21 cellular contexts compared by ENCODE assay signal in the genomic region with DNA sequence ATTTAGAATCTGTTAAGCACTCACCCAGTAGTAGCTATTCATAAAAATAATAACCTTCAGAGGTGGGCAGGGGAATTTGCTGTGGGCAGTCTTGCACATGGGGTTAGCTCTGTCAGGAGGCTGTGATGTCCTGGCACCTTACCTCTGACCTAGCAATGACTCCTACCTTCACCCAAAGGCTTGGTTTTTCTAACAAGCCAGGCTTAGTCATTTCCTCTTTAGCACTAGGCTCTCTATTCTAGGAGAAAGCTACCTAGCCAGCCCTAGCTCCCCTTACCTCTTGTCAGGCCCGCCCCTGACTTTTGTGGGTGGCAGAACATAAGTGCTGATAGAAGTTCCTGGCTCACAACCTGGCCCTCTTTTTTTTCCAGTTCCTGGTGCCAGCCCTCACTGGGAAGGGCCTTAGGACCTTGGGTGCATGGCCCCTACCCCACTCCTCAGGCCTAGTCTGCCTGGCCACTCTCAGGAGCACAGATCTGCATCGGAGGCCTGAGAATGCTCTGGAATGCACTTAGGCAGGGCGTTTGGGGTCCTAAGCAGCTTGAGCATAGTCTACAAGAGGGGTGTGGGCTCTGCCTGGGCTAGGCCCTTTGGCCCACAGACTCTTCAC. TPM values are rescaled to one million over a fixed set of nuclear protein-coding genes. Genes with fewer than 3 reads are reported as not detected.
DNase-seq lines count a peak whose midpoint lies in the region; ATAC-seq lines count a peak whose summit lies in the region.
"Had no signal": no experiment of that assay in that cellular context is flagged by ENCODE, and none has a peak within 500 bp of the region (broad histone marks: within the 10 kb centered on the region; RNA-seq: fewer than 3 reads in every experiment).

No MANE protein-coding gene starts in this region.

- H3K36me3 Mint-ChIP-seq in activated T-cell treated with anti-CD3 and anti-CD28 coated beads, Interleukin-2, amount 50 U/mL, for 72 hours (ENCODE audit: insufficient read depth in 2 of 2), result no peaks in the 10 kb centered on the region
- no peaks in the 10 kb centered on the region for H3K36me3 Mint-ChIP-seq in activated T-cell treated with anti-CD3 and anti-CD28 coated beads, Interleukin-2, amount 50 U/mL, for 24 hours (ENCODE audit: low read depth)
- no peaks in the 10 kb centered on the region for H3K36me3 Mint-ChIP-seq in stimulated activated effector memory CD8-positive, alpha-beta T cell treated with anti-CD3 and anti-CD28 coated beads, Interleukin-12 subunit alpha, Interleukin-12 subunit beta, amount 100 ng/mL, for 72 hours
- H3K36me3 Mint-ChIP-seq: T-cell had no signal

- ATAC-seq in activated T-cell treated with anti-CD3 and anti-CD28 coated beads, Interleukin-2, amount 50 U/mL, for 72 hours (replicated peaks in 1 of 2), result peak; percentile 97
- ATAC-seq in stimulated activated effector memory CD8-positive, alpha-beta T cell treated with anti-CD3 and anti-CD28 coated beads, Interleukin-12 subunit alpha, Interleukin-12 subunit beta, amount 100 ng/mL, for 72 hours, result peak; percentile 91
- ATAC-seq in left ventricle myocardium superior (no peak), HG03175 (IDR thresholded peaks at IDR 0.05; ENCODE audit: unreplicated experiment) (no peak)
- ATAC-seq: gastroesophageal sphincter, left colon, T-cell had no signal

- intact Hi-C loops in left ventricle myocardium superior (cut with micrococcal nuclease), result no loop called here

- DNase-seq in activated T-cell treated with anti-CD3 and anti-CD28 coated beads, Interleukin-2, amount 50 U/mL, for 72 hours, result peak in 1 of 2 donors; percentile 35
- no peak for DNase-seq in activated T-cell treated with anti-CD3 and anti-CD28 coated beads, Interleukin-2, amount 50 U/mL, for 24 hours
- DNase-seq in NCI-H226 (peak; percentile 37), ecto neural progenitor cell (ENCODE audit: low spot score) (peak; percentile 19), left ventricle myocardium superior (no peak), substantia nigra (lab: John Stamatoyannopoulos, UW) (no peak)
- DNase-seq in stimulated activated effector memory CD8-positive, alpha-beta T cell treated with anti-CD3 and anti-CD28 coated beads, Interleukin-12 subunit alpha, Interleukin-12 subunit beta, amount 100 ng/mL, for 72 hours (ENCODE audit: low spot score in 2 of 2), result peak in 1 of 2 donors; percentile 43
- DNase-seq: adrenal gland; CD4-positive, alpha-beta T cell; left colon; NCI-H1694; NCI-H446 treated with DMSO at 0.1 percent for 48 hours; Right ventricle myocardium superior; T-cell had no signal

- H3K27ac ChIP-seq in substantia nigra (ENCODE audit: low read depth, low read length, poor library complexity, severe bottlenecking), result no peak overlapping the region
- H3K27ac ChIP-seq: adrenal gland, gastroesophageal sphincter, HL-60 had no signal

- no peaks in the 10 kb centered on the region for H3K4me1 Mint-ChIP-seq in activated T-cell treated with anti-CD3 and anti-CD28 coated beads, Interleukin-2, amount 50 U/mL, for 72 hours (ENCODE audit: low read depth)
- no peaks in the 10 kb centered on the region for H3K4me1 Mint-ChIP-seq in activated T-cell treated with anti-CD3 and anti-CD28 coated beads, Interleukin-2, amount 50 U/mL, for 24 hours (ENCODE audit: low read depth)
- no peaks in the 10 kb centered on the region for H3K4me1 Mint-ChIP-seq in stimulated activated effector memory CD8-positive, alpha-beta T cell treated with anti-CD3 and anti-CD28 coated beads, Interleukin-12 subunit alpha, Interleukin-12 subunit beta, amount 100 ng/mL, for 72 hours
- H3K4me1 Mint-ChIP-seq: T-cell had no signal

- H3K4me3 Mint-ChIP-seq in activated T-cell treated with anti-CD3 and anti-CD28 coated beads, Interleukin-2, amount 50 U/mL, for 72 hours, result no peak overlapping the region
- H3K4me3 Mint-ChIP-seq in activated T-cell treated with anti-CD3 and anti-CD28 coated beads, Interleukin-2, amount 50 U/mL, for 24 hours, result no peak overlapping the region
- H3K4me3 Mint-ChIP-seq in stimulated activated effector memory CD8-positive, alpha-beta T cell treated with anti-CD3 and anti-CD28 coated beads, Interleukin-12 subunit alpha, Interleukin-12 subunit beta, amount 100 ng/mL, for 72 hours, result no peak overlapping the region
- H3K4me3 Mint-ChIP-seq: activated T-helper 1 cell treated with anti-CD3 and anti-CD28 coated beads, Interleukin-12 subunit alpha, Interleukin-12 subunit beta, Interleukin-2, Interleukin-4 antibody, amounts not matched to agents 30 ng/mL and 10 ng/mL and 1 ng/mL, durations not matched to agents 14 hours and 24 hours and 36 hours; CD4-positive, alpha-beta T cell; dendritic cell treated with granulocyte-macrophage colony-stimulating factor and Interleukin-4, amounts not matched to agents 40 ng/mL and 50 ng/mL, for 4 days; neural crest cell; T-cell had no signal

- peaks cover 37% of the 10 kb centered on the region for H3K27me3 Mint-ChIP-seq in activated T-cell treated with anti-CD3 and anti-CD28 coated beads, Interleukin-2, amount 50 U/mL, for 72 hours (ENCODE audit: low read depth)
- H3K27me3 Mint-ChIP-seq in activated T-cell treated with anti-CD3 and anti-CD28 coated beads, Interleukin-2, amount 50 U/mL, for 24 hours, result peaks cover 24% of the 10 kb centered on the region

- no peak overlapping the region for H3K27ac Mint-ChIP-seq in activated T-cell treated with anti-CD3 and anti-CD28 coated beads, Interleukin-2, amount 50 U/mL, for 72 hours
- no peak overlapping the region for H3K27ac Mint-ChIP-seq in activated T-cell treated with anti-CD3 and anti-CD28 coated beads, Interleukin-2, amount 50 U/mL, for 24 hours
- H3K27ac Mint-ChIP-seq in stimulated activated effector memory CD8-positive, alpha-beta T cell treated with anti-CD3 and anti-CD28 coated beads, Interleukin-12 subunit alpha, Interleukin-12 subunit beta, amount 100 ng/mL, for 72 hours, result no peak overlapping the region
- H3K27ac Mint-ChIP-seq: activated T-helper 1 cell treated with anti-CD3 and anti-CD28 coated beads, Interleukin-12 subunit alpha, Interleukin-12 subunit beta, Interleukin-2, Interleukin-4 antibody, amounts not matched to agents 30 ng/mL and 10 ng/mL and 1 ng/mL, durations not matched to agents 14 hours and 24 hours and 36 hours; CD4-positive, alpha-beta T cell; dendritic cell treated with granulocyte-macrophage colony-stimulating factor and Interleukin-4, amounts not matched to agents 40 ng/mL and 50 ng/mL, for 4 days; T-cell had no signal

- H3K9me3 Mint-ChIP-seq in activated T-cell treated with anti-CD3 and anti-CD28 coated beads, Interleukin-2, amount 50 U/mL, for 72 hours, result no peaks in the 10 kb centered on the region
- H3K9me3 Mint-ChIP-seq in activated T-cell treated with anti-CD3 and anti-CD28 coated beads, Interleukin-2, amount 50 U/mL, for 24 hours, result no peaks in the 10 kb centered on the region
- H3K9me3 Mint-ChIP-seq in stimulated activated effector memory CD8-positive, alpha-beta T cell treated with anti-CD3 and anti-CD28 coated beads, Interleukin-12 subunit alpha, Interleukin-12 subunit beta, amount 100 ng/mL, for 72 hours, result no peaks in the 10 kb centered on the region
- H3K9me3 Mint-ChIP-seq: activated T-helper 1 cell treated with anti-CD3 and anti-CD28 coated beads, Interleukin-12 subunit alpha, Interleukin-12 subunit beta, Interleukin-2, Interleukin-4 antibody, amounts not matched to agents 30 ng/mL and 10 ng/mL and 1 ng/mL, durations not matched to agents 14 hours and 24 hours and 36 hours; CD4-positive, alpha-beta T cell; dendritic cell treated with granulocyte-macrophage colony-stimulating factor and Interleukin-4, amounts not matched to agents 40 ng/mL and 50 ng/mL, for 4 days; neural crest cell; T-cell had no signal

RNA-seq across cellular contexts. Expression of gene CPLX4, which starts 17.7 kb away (rescaled TPM):
- not detected for total RNA-seq in activated T-cell treated with anti-CD3 and anti-CD28 coated beads, Interleukin-2, amount 50 U/mL, for 72 hours
- total RNA-seq in left ventricle myocardium superior, result not detected
- total RNA-seq: activated T-helper 1 cell treated with anti-CD3 and anti-CD28 coated beads, Interleukin-12 subunit alpha, Interleukin-12 subunit beta, Interleukin-2, Interleukin-4 antibody, amounts not matched to agents 30 ng/mL and 10 ng/mL and 1 ng/mL, durations not matched to agents 14 hours and 24 hours and 36 hours; adrenal gland; CD4-positive, alpha-beta T cell; gastroesophageal sphincter; left colon; neural crest cell; pulmonary artery endothelial cell; Right ventricle myocardium superior; T-cell had no signal

RNA-seq across cellular contexts. Expression of gene RAX, which starts 27.5 kb away (rescaled TPM):
- not detected for total RNA-seq in activated T-cell treated with anti-CD3 and anti-CD28 coated beads, Interleukin-2, amount 50 U/mL, for 72 hours
- not detected for total RNA-seq in left ventricle myocardium superior
- total RNA-seq: activated T-helper 1 cell treated with anti-CD3 and anti-CD28 coated beads, Interleukin-12 subunit alpha, Interleukin-12 subunit beta, Interleukin-2, Interleukin-4 antibody, amounts not matched to agents 30 ng/mL and 10 ng/mL and 1 ng/mL, durations not matched to agents 14 hours and 24 hours and 36 hours; adrenal gland; CD4-positive, alpha-beta T cell; gastroesophageal sphincter; left colon; neural crest cell; pulmonary artery endothelial cell; Right ventricle myocardium superior; T-cell had no signal

RNA-seq across cellular contexts. Expression of gene LMAN1, which starts 58.3 kb away (rescaled TPM):
- total RNA-seq in activated T-cell treated with anti-CD3 and anti-CD28 coated beads, Interleukin-2, amount 50 U/mL, for 72 hours, result 100 to 1,000 TPM in 1 of 2 donors, 10 to 100 TPM in 1; 95.7 to 144 TPM
- total RNA-seq in left ventricle myocardium superior, result 53.6 TPM

Comparison
In these comparisons a context has a peak if more than half of its experiments do, and no peak if none do; other contexts are left out.
1. ATAC-seq: peak in activated T-cell treated with anti-CD3 and anti-CD28 coated beads, Interleukin-2, amount 50 U/mL, for 72 hours (2 of 2) and stimulated activated effector memory CD8-positive, alpha-beta T cell treated with anti-CD3 and anti-CD28 coated beads, Interleukin-12 subunit alpha, Interleukin-12 subunit beta, amount 100 ng/mL, for 72 hours (single experiment); none in left ventricle myocardium superior (single experiment) and HG03175 (single experiment).
2. DNase-seq: peak in NCI-H226 (single experiment) and ecto neural progenitor cell (single experiment); none in activated T-cell treated with anti-CD3 and anti-CD28 coated beads, Interleukin-2, amount 50 U/mL, for 24 hours (single experiment), left ventricle myocardium superior (single experiment) and substantia nigra (0 of 49).